ENCODE assay signal across 20 cellular contexts in the genomic region with DNA sequence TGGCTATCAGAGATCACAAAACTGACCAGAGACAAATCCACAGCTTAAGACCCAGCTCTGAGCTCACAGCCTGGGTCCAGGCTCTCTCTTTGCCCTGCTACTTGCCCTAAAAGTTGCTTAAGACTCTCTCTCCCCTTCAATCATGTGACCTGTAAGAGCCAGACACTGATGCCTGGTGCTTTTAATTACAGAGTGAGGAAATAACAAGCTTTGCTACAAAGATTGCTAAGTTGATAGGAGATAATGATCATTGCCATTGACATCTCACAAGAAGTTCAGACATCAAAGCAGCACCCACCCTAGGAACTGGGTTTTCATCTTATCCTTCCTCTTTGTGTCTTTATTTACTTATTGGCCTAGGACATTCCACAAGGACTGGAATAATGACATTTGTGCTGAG.
DNase-seq lines count a peak whose midpoint lies in the region; ATAC-seq lines count a peak whose summit lies in the region.
"Had no signal": no experiment of that assay in that cellular context is flagged by ENCODE, and none has a peak within 500 bp of the region (broad histone marks: within the 10 kb centered on the region; RNA-seq: fewer than 3 reads in every experiment).

No MANE protein-coding gene starts in this region.

- no peaks in the 10 kb centered on the region for H3K36me3 ChIP-seq in ectodermal cell (ENCODE audit: control insufficient read depth, insufficient read depth, low read length)
- H3K36me3 ChIP-seq: BE2C had no signal

- H3K4me1 ChIP-seq in ectodermal cell (ENCODE audit: control insufficient read depth, insufficient read depth, low read length), result no peaks in the 10 kb centered on the region
- H3K4me1 ChIP-seq: BE2C had no signal

- no peak overlapping the region for H3K4me3 ChIP-seq in ectodermal cell (ENCODE audit: insufficient read depth, low read depth, low read length)
- H3K4me3 ChIP-seq: SK-N-MC had no signal

- H3K9me3 ChIP-seq in ectodermal cell (ENCODE audit: control insufficient read depth, low read length), result no peaks in the 10 kb centered on the region
- H3K9me3 ChIP-seq: BE2C had no signal

- DNase-seq in activated naive CD4-positive, alpha-beta T cell (lab: John Stamatoyannopoulos, UW), result no peak
- peak; percentile 64 for DNase-seq in NOMO-1 treated with DMSO at 0.1 percent for 48 hours (lab: John Stamatoyannopoulos, UW; ENCODE audit: unreplicated experiment)
- DNase-seq in A172 (ENCODE audit: low spot score), result no peak
- DNase-seq: 8988T; BE2C; CD4-positive, CD25-positive, alpha-beta regulatory T cell; GF-D8; KG1; NCI-H1092; NCI-H1436 treated with DMSO at 0.1 percent for 48 hours; NCI-H2029; NCI-H524 treated with DMSO at 0.1 percent for 48 hours had no signal

- no peak overlapping the region for H3K4me3 Mint-ChIP-seq in activated naive CD4-positive, alpha-beta T cell treated with anti-CD3 and anti-CD28 coated beads, Interleukin-2, amount 50 U/mL, for 24 hours
- H3K4me3 Mint-ChIP-seq: CD4-positive, CD25-positive, alpha-beta regulatory T cell had no signal

- H3K4me1 Mint-ChIP-seq in activated naive CD4-positive, alpha-beta T cell treated with anti-CD3 and anti-CD28 coated beads, Interleukin-2, amount 50 U/mL, for 24 hours, result no peaks in the 10 kb centered on the region
- H3K4me1 Mint-ChIP-seq: CD4-positive, CD25-positive, alpha-beta regulatory T cell had no signal

- H3K27ac Mint-ChIP-seq in activated naive CD4-positive, alpha-beta T cell treated with anti-CD3 and anti-CD28 coated beads, Interleukin-2, amount 50 U/mL, for 24 hours, result peak overlapping the region; percentile 20
- H3K27ac Mint-ChIP-seq: CD4-positive, CD25-positive, alpha-beta regulatory T cell had no signal

- peak overlapping the region; percentile 6 for H3K27ac ChIP-seq in ectodermal cell (ENCODE audit: insufficient read depth, low read depth, low read length, poor library complexity, severe bottlenecking)
- H3K27ac ChIP-seq: SK-N-MC had no signal

- no peaks in the 10 kb centered on the region for H3K9me3 Mint-ChIP-seq in activated naive CD4-positive, alpha-beta T cell treated with anti-CD3 and anti-CD28 coated beads, Interleukin-2, amount 50 U/mL, for 24 hours

- ATAC-seq in GM21367 (IDR thresholded peaks at IDR 0.05; ENCODE audit: unreplicated experiment) (no peak), GM21526 (IDR thresholded peaks at IDR 0.05; ENCODE audit: low FRiP score, unreplicated experiment) (no peak), GM21576 (IDR thresholded peaks at IDR 0.05; ENCODE audit: unreplicated experiment) (no peak)
- ATAC-seq: HepG2, Right ventricle myocardium inferior had no signal

- no peaks in the 10 kb centered on the region for H3K36me3 Mint-ChIP-seq in activated naive CD4-positive, alpha-beta T cell treated with anti-CD3 and anti-CD28 coated beads, Interleukin-2, amount 50 U/mL, for 24 hours
- H3K36me3 Mint-ChIP-seq: CD4-positive, CD25-positive, alpha-beta regulatory T cell had no signal

- H3K27me3 Mint-ChIP-seq in activated naive CD4-positive, alpha-beta T cell treated with anti-CD3 and anti-CD28 coated beads, Interleukin-2, amount 50 U/mL, for 24 hours, result peaks cover 6% of the 10 kb centered on the region

- H3K27me3 ChIP-seq in ectodermal cell (ENCODE audit: control insufficient read depth, insufficient read depth, low read length, poor library complexity, severe bottlenecking), result peaks cover 22% of the 10 kb centered on the region
- H3K27me3 ChIP-seq: BE2C had no signal
